17 cellular contexts compared by ENCODE assay signal in the genomic region with DNA sequence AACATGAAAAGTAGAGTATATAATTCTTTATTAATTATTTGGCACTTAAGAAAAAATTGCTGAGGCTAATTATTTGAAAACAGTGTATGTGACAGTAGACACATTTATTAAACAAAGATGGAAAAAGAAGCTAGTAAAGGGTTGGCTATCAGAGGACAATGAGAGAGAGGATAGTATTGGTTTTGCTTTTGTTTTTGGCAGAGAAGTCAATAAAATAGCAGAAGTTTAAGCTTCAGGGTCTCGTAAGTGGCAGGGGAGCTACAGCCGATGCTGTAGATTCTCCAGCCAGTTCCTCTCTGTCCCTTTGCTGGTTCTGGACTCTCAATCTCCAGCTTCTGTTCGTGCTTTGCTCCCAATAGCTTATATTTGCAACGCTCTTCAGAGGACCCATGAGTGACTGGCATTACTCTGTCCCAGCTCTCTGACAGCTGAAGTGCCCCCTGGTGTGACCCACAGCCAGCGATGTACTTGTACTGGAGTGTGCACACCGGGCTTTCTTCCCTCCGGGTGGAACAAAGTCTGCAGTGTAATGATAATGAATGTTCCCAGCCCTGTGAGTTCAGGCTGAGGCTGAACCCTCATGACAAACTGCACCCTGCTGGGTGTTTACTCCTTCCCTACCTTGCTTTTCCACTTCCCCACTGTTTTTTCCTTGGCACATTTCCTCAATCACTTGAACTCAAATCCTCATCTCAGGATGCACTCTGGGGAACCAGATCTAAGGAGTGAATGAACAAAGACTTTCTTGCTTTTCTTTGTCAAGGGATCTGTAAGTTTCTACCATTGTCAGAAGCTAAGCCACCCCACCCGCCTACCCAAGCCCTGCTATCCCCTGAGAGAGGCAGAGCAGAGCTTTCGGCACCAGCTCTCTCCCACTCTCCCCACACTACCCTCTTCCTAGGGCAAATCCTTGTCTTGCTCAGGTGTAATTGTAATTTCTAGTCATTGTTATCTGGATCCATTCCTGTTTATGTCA.
DNase-seq lines count a peak whose midpoint lies in the region; ATAC-seq and TF ChIP-seq lines count a peak whose summit lies in the region.
"Had no signal": no experiment of that assay in that cellular context is flagged by ENCODE, and none has a peak within 500 bp of the region (broad histone marks: within the 10 kb centered on the region; RNA-seq: fewer than 3 reads in every experiment).

No MANE protein-coding gene starts in this region.

- H3K9me3 Mint-ChIP-seq in brain: peaks cover 0 to 2% (median 0%) of the 10 kb centered on the region in 5 experiments
- H3K9me3 Mint-ChIP-seq in stimulated activated memory B cell treated with anti-CD40 and anti-IgM and Interleukin-4, amounts not matched to agents 10 μg/mL and 1 μg/mL and 100 μg/mL, for 72 hours: no peaks in the 10 kb centered on the region

- H3K4me3 Mint-ChIP-seq in brain: peak overlapping the region in 2 of 5 experiments; percentile 34 to 59
- no peak overlapping the region for H3K4me3 Mint-ChIP-seq in stimulated activated memory B cell treated with anti-CD40 and anti-IgM and Interleukin-4, amounts not matched to agents 10 μg/mL and 1 μg/mL and 100 μg/mL, for 72 hours
- H3K4me3 Mint-ChIP-seq: activated CD4-positive, alpha-beta T cell treated with anti-CD3 and anti-CD28 coated beads for 36 hours had no signal

- peak overlapping the region in 3 of 5 experiments; percentile 31 to 63 (median 41) for H3K27ac Mint-ChIP-seq in brain
- no peak overlapping the region for H3K27ac Mint-ChIP-seq in stimulated activated memory B cell treated with anti-CD40 and anti-IgM and Interleukin-4, amounts not matched to agents 10 μg/mL and 1 μg/mL and 100 μg/mL, for 72 hours
- H3K27ac Mint-ChIP-seq: activated CD4-positive, alpha-beta T cell treated with anti-CD3 and anti-CD28 coated beads for 36 hours had no signal

- H3K36me3 ChIP-seq in iPS-20b (ENCODE audit: insufficient read depth, low read depth, low read length): no peaks in the 10 kb centered on the region
- H3K36me3 ChIP-seq: breast epithelium, tibial nerve had no signal

- peaks cover 69% of the 10 kb centered on the region for H3K27me3 ChIP-seq in iPS-20b (ENCODE audit: insufficient read depth, low read length)
- H3K27me3 ChIP-seq: breast epithelium, gastroesophageal sphincter, tibial nerve had no signal

- peaks cover 58% of the 10 kb centered on the region for H3K4me1 Mint-ChIP-seq in brain
- H3K4me1 Mint-ChIP-seq in stimulated activated memory B cell treated with anti-CD40 and anti-IgM and Interleukin-4, amounts not matched to agents 10 μg/mL and 1 μg/mL and 100 μg/mL, for 72 hours: no peaks in the 10 kb centered on the region
- H3K4me1 Mint-ChIP-seq: activated CD4-positive, alpha-beta T cell treated with anti-CD3 and anti-CD28 coated beads for 36 hours had no signal

- peak; percentile 41 for ATAC-seq in stimulated activated memory B cell treated with anti-CD40 and anti-IgM and Interleukin-4, amounts not matched to agents 10 μg/mL and 1 μg/mL and 100 μg/mL, for 72 hours
- ATAC-seq: activated CD4-positive, alpha-beta T cell treated with anti-CD3 and anti-CD28 coated beads for 36 hours; gastroesophageal sphincter had no signal

- peak overlapping the region; percentile 24; the same call in 1 of the 2 replicates for H3K4me3 ChIP-seq in iPS-20b (ENCODE audit: low read length)
- H3K4me3 ChIP-seq: breast epithelium, gastroesophageal sphincter, lung, tibial nerve had no signal

- no peak overlapping the region for H3K9ac ChIP-seq in iPS-20b (ENCODE audit: low read depth, low read length)

- no peak for TF ChIP-seq CTCF in brain (conservative IDR thresholded peaks at IDR 0.05)

- peaks cover 30% of the 10 kb centered on the region for H3K4me1 ChIP-seq in iPS-20b (ENCODE audit: insufficient read depth, low read length)
- H3K4me1 ChIP-seq: breast epithelium had no signal

- no peaks in the 10 kb centered on the region for H3K27me3 Mint-ChIP-seq in brain
- H3K27me3 Mint-ChIP-seq in stimulated activated memory B cell treated with anti-CD40 and anti-IgM and Interleukin-4, amounts not matched to agents 10 μg/mL and 1 μg/mL and 100 μg/mL, for 72 hours: no peaks in the 10 kb centered on the region

- H3K36me3 Mint-ChIP-seq in brain: peaks cover 11% of the 10 kb centered on the region
- no peaks in the 10 kb centered on the region for H3K36me3 Mint-ChIP-seq in stimulated activated memory B cell treated with anti-CD40 and anti-IgM and Interleukin-4, amounts not matched to agents 10 μg/mL and 1 μg/mL and 100 μg/mL, for 72 hours

- no peaks in the 10 kb centered on the region for H3K9me3 ChIP-seq in iPS-20b (ENCODE audit: insufficient read depth, low read depth, low read length)
- H3K9me3 ChIP-seq: breast epithelium, gastroesophageal sphincter, tibial nerve had no signal

- DNase-seq in DMS79 treated with DMSO at 0.1 percent for 48 hours (lab: John Stamatoyannopoulos, UW): peak; percentile 12
- no peak for DNase-seq in DMS79 (lab: John Stamatoyannopoulos, UW)
- DNase-seq in NOMO-1 (lab: John Stamatoyannopoulos, UW; ENCODE audit: unreplicated experiment in 2 of 2): no peak
- DNase-seq in NCI-H2196 (lab: John Stamatoyannopoulos, UW; ENCODE audit: unreplicated experiment): no peak
- DNase-seq in stimulated activated CD4-positive, alpha-beta T cell treated with anti-CD3 and anti-CD28 coated beads, Interleukin-1b, Interleukin-23, amount 100 ng/mL, for 48 hours: no peak
- DNase-seq: activated CD4-positive, alpha-beta T cell treated with anti-CD3 and anti-CD28 coated beads for 36 hours; Karpas-422; NCI-H2081 treated with DMSO at 0.1 percent for 48 hours; PC-3 had no signal

- no peak overlapping the region for H3K27ac ChIP-seq in iPS-20b (ENCODE audit: low read length)
- H3K27ac ChIP-seq: 22Rv1, breast epithelium, gastroesophageal sphincter had no signal
